8 cellular contexts compared by ENCODE assay signal in the genomic region with DNA sequence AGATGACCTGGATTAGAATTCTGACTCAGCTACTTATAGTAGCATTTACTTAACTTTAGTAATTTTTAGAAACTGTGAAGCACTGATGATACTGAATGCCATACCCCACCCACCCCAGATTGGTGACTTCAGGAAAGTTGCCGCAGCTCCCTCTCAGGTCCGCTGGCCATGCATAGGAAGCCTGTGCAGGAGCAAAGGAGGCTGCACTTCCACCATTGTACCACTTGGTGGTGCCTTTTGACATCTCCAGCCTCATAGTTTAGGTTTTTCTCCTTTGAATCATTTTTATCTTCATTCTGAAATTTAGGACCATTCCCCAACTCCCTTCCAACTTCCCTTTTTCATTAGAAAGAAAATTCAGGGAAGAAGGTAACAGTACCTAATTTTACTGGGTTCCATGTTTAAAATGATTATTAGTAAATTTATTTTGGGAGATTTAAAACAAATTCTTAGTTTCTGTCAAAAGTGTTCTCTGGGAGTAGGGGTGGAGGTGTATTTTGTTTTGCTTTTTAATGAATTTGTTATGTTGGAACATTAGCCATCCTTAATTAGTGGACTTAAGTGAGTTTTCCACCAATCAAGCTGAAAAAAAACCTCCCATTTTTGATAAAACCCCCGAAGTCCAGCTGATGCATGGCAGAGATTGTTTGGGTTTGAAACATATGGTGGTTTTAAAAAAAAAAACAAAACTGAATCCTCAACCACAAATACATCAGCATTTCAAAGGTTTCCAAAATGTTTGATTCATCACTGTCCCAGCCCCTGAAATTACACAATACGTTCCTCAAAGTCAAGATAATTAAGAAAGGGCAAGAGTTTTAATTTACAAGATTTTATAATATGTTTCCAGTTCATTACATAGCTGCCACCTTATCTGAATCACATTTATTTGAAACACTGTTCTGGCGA.
DNase-seq lines count a peak whose midpoint lies in the region; ATAC-seq, FAIRE-seq and TF ChIP-seq lines count a peak whose summit lies in the region.

No MANE protein-coding gene starts in this region.

- TF ChIP-seq POLR2A in A549 (IDR thresholded peaks at IDR 0.05; ENCODE audit: low read length) (no peak), GM12891 (IDR thresholded peaks at IDR 0.05; ENCODE audit: low read depth, low read length) (no peak)

- H3K4me1 Mint-ChIP-seq in WTC11 (peaks cover 12% of the 10 kb centered on the region), memory B cell (no peaks in the 10 kb centered on the region)

- H3K27ac ChIP-seq in A549 = no peak overlapping the region

- no peaks in the 10 kb centered on the region for H3K9me3 ChIP-seq in A549

- no peak for TF ChIP-seq EP300 in A549 (IDR thresholded peaks at IDR 0.05)

- TF ChIP-seq RAD21 in A549 (conservative IDR thresholded peaks at IDR 0.05 in 1 of 2, IDR thresholded peaks at IDR 0.05 in 1 of 2) = peak; percentile 74 to 81

- no peak overlapping the region for H3K4me3 Mint-ChIP-seq in WTC11
- no peak overlapping the region for H3K4me3 Mint-ChIP-seq in memory B cell

- H3K27me3 Mint-ChIP-seq in WTC11 (ENCODE audit: low read depth) = no peaks in the 10 kb centered on the region
- H3K27me3 Mint-ChIP-seq in memory B cell = no peaks in the 10 kb centered on the region

- H3K27ac Mint-ChIP-seq in WTC11 (no peak overlapping the region), memory B cell (no peak overlapping the region)

- FAIRE-seq in A549 (lab: Jason Lieb, UNC) (no peak), GM12891 (lab: Jason Lieb, UNC) (peak; percentile 41)

- no peaks in the 10 kb centered on the region for H3K4me1 ChIP-seq in A549

- DNase-seq in A549 (ENCODE audit: low read depth in 1 of 2, low spot score in 1 of 2) = peak; percentile 38 to 68
- DNase-seq in GM12891 (ENCODE audit: insufficient read length, low spot score) = no peak
- peak; percentile 43 for DNase-seq in NCI-H187 treated with DMSO at 0.1 percent for 48 hours (lab: John Stamatoyannopoulos, UW)
- peak; percentile 73 for DNase-seq in WTC11 (ENCODE audit: low spot score)
- DNase-seq in dermis microvascular lymphatic vessel endothelial cell (ENCODE audit: low read depth in 2 of 2) = peak; percentile 44 to 70
- DNase-seq in memory B cell (ENCODE audit: low spot score in 2 of 2) = peak; percentile 5 to 26
- peak; percentile 10 for DNase-seq in stimulated activated naive CD4-positive, alpha-beta T cell treated with Interleukin-2 at 50 U/mL for 16 hours (lab: John Stamatoyannopoulos, UW)

- TF ChIP-seq CTCF in A549 (IDR thresholded peaks at IDR 0.05) (peak; percentile 75), WTC11 (IDR thresholded peaks at IDR 0.05) (peak; percentile 94)

- CTCF ChIA-PET in A549 (lab: Yijun Ruan, JAX) = interaction anchor here (0.6 to 2.0 kb wide), 26 partner anchors 9 to 359 kb away, joined by 3 to 21 read pairs (median 4); no protein-coding TSS in a partner anchor
- CTCF ChIA-PET in WTC11 (lab: Charles Lee) = interaction anchor here (0.6 to 1.5 kb wide), 29 partner anchors 9 to 558 kb away, joined by 3 to 24 read pairs (median 3); partner anchors contain the start of gene WNT2

- ATAC-seq in A549 (peak; percentile 82 to 93), HG02852 (IDR thresholded peaks at IDR 0.05; ENCODE audit: unreplicated experiment) (peak; percentile 81), WTC11 (peak; percentile 89), memory B cell (ENCODE audit: low read depth) (peak; percentile 63)

- WGBS in A549 (ENCODE audit: missing lambda C conversion rate) = 63% methylated on average over 5 of the region's 5 CpGs

- no peak overlapping the region for H3K4me3 ChIP-seq in A549

- POLR2A ChIA-PET in A549 (lab: Yijun Ruan, JAX) (no interaction called here), WTC11 (lab: Charles Lee) (no interaction called here)

- H3K9me3 Mint-ChIP-seq in WTC11 = no peaks in the 10 kb centered on the region
- no peaks in the 10 kb centered on the region for H3K9me3 Mint-ChIP-seq in memory B cell

- H3K4me2 ChIP-seq in A549 = no peak overlapping the region

- H3K36me3 Mint-ChIP-seq in WTC11 (0 out of 2 replicates have a peak, but pooled peaks cover 4% of the 10 kb centered on the region), memory B cell (peaks cover 9% of the 10 kb centered on the region)

TF ChIP-seq in A549, 52 proteins besides CTCF, POLR2A, EP300 and RAD21:
- TF ChIP-seq FOXS1 (CRISPR knock-in tag; IDR thresholded peaks at IDR 0.05) (no peak), ZC3H11A (IDR thresholded peaks at IDR 0.05) (no peak), CBX8 (IDR thresholded peaks at IDR 0.05) (no peak), TFCP2L1 (CRISPR knock-in tag; IDR thresholded peaks at IDR 0.05) (no peak), TP53 (CRISPR knock-in tag; IDR thresholded peaks at IDR 0.05) (no peak), SMC3 (IDR thresholded peaks at IDR 0.05) (peak; percentile 83)
- TF ChIP-seq, protein P1, sequence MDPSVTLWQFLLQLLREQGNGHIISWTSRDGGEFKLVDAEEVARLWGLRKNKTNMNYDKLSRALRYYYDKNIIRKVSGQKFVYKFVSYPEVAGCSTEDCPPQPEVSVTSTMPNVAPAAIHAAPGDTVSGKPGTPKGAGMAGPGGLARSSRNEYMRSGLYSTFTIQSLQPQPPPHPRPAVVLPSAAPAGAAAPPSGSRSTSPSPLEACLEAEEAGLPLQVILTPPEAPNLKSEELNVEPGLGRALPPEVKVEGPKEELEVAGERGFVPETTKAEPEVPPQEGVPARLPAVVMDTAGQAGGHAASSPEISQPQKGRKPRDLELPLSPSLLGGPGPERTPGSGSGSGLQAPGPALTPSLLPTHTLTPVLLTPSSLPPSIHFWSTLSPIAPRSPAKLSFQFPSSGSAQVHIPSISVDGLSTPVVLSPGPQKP (IDR thresholded peaks at IDR 0.05; ENCODE audit: low read depth, low read length) = no peak

TF ChIP-seq in GM12891, 5 proteins besides CTCF, POLR2A, EP300 and RAD21:
- TF ChIP-seq PAX5 (IDR thresholded peaks at IDR 0.05; ENCODE audit: insufficient read depth, low read length, severe bottlenecking) (no peak), SPI1 (IDR thresholded peaks at IDR 0.05; ENCODE audit: low read depth, low read length) (0 out of 2 replicates have a peak, but pooled peaks have one; percentile 6), POLR2AphosphoS5 (IDR thresholded peaks at IDR 0.05; ENCODE audit: low read depth, low read length) (no peak), POU2F2 (IDR thresholded peaks at IDR 0.05; ENCODE audit: low read depth, low read length) (no peak; the same call in 1 of the 2 replicates), TAF1 (IDR thresholded peaks at IDR 0.05; ENCODE audit: low read depth, low read length) (no peak)

TF ChIP-seq in WTC11, 78 proteins besides CTCF, POLR2A, EP300 and RAD21:
- TF ChIP-seq, protein P2, sequence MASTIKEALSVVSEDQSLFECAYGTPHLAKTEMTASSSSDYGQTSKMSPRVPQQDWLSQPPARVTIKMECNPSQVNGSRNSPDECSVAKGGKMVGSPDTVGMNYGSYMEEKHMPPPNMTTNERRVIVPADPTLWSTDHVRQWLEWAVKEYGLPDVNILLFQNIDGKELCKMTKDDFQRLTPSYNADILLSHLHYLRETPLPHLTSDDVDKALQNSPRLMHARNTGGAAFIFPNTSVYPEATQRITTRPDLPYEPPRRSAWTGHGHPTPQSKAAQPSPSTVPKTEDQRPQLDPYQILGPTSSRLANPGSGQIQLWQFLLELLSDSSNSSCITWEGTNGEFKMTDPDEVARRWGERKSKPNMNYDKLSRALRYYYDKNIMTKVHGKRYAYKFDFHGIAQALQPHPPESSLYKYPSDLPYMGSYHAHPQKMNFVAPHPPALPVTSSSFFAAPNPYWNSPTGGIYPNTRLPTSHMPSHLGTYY (CRISPR knock-in tag; IDR thresholded peaks at IDR 0.05) = peak; percentile 43; the same call in 1 of the 2 replicates
- TF ChIP-seq ZNF671 (CRISPR knock-in tag; IDR thresholded peaks at IDR 0.05) (no peak), ZBTB21 (CRISPR knock-in tag; IDR thresholded peaks at IDR 0.05; ENCODE audit: borderline replicate concordance) (no peak), SMAD4 (CRISPR knock-in tag; IDR thresholded peaks at IDR 0.05) (no peak), ZNF219 (CRISPR knock-in tag; IDR thresholded peaks at IDR 0.05; ENCODE audit: borderline replicate concordance) (no peak), TEAD4 (CRISPR knock-in tag; IDR thresholded peaks at IDR 0.05) (no peak), MXD4 (CRISPR knock-in tag; IDR thresholded peaks at IDR 0.05; ENCODE audit: borderline replicate concordance) (no peak)
- TF ChIP-seq, protein P3, sequence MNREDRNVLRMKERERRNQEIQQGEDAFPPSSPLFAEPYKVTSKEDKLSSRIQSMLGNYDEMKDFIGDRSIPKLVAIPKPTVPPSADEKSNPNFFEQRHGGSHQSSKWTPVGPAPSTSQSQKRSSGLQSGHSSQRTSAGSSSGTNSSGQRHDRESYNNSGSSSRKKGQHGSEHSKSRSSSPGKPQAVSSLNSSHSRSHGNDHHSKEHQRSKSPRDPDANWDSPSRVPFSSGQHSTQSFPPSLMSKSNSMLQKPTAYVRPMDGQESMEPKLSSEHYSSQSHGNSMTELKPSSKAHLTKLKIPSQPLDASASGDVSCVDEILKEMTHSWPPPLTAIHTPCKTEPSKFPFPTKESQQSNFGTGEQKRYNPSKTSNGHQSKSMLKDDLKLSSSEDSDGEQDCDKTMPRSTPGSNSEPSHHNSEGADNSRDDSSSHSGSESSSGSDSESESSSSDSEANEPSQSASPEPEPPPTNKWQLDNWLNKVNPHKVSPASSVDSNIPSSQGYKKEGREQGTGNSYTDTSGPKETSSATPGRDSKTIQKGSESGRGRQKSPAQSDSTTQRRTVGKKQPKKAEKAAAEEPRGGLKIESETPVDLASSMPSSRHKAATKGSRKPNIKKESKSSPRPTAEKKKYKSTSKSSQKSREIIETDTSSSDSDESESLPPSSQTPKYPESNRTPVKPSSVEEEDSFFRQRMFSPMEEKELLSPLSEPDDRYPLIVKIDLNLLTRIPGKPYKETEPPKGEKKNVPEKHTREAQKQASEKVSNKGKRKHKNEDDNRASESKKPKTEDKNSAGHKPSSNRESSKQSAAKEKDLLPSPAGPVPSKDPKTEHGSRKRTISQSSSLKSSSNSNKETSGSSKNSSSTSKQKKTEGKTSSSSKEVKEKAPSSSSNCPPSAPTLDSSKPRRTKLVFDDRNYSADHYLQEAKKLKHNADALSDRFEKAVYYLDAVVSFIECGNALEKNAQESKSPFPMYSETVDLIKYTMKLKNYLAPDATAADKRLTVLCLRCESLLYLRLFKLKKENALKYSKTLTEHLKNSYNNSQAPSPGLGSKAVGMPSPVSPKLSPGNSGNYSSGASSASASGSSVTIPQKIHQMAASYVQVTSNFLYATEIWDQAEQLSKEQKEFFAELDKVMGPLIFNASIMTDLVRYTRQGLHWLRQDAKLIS (CRISPR knock-in tag; IDR thresholded peaks at IDR 0.05; ENCODE audit: borderline replicate concordance) = no peak

Comparison
In these comparisons a context has a peak if more than half of its experiments do, and no peak if none do; other contexts are left out.
1. Of the 8 proteins assayed by ChIP-seq in both WTC11 and A549: peak only in WTC11: none; only in A549: none; in both: CTCF; in neither: 7.